In the genomic region with DNA sequence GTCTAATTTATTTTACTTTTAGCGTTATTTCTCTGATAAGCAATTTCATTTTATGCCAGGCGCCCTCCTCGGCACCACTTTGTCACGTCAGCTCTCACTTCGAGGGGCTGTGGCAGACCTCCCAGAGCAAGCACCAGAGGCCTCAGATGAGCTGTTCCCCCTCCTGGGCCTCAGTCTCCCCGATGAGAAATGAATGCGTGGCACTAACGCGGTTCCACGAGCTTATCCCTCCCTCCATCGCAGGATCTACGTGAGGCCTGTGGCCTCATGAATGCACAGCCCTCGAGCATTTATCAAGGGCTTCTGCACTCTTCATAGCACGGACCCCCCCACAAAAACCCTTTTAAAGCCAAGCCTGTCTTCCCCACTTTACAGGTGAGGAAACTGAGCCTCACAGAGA, we compare ENCODE assay signal across 9 cellular contexts.
"Had no signal": no experiment of that assay in that cellular context is flagged by ENCODE, and none has a peak within 500 bp of the region (broad histone marks: within the 10 kb centered on the region; RNA-seq: fewer than 3 reads in every experiment).

No MANE protein-coding gene starts in this region.

- H3K27ac ChIP-seq: GM23248, HL-60 had no signal

- ATAC-seq: HCT116, HepG2 had no signal

- H3K9me3 Mint-ChIP-seq: HFFc6 had no signal

- H3K27ac Mint-ChIP-seq: HFFc6, IgD-negative memory B cell had no signal

- DNase-seq: GM23248, GOT3, H7, HFFc6 had no signal

- H3K4me3 ChIP-seq: GM23248, HAP-1 had no signal

- H3K27me3 Mint-ChIP-seq: IgD-negative memory B cell had no signal

- H3K4me1 ChIP-seq: HAP-1 had no signal

- H3K9me3 ChIP-seq: HAP-1 had no signal

- H3K36me3 ChIP-seq: HAP-1 had no signal

- H3K4me3 Mint-ChIP-seq: HFFc6, IgD-negative memory B cell had no signal
